ENCODE assay signal across 7 cellular contexts in genomic region chr2:111545723-111546431, GRCh38.
DNase-seq lines count a peak whose midpoint lies in the region; ATAC-seq and FAIRE-seq lines count a peak whose summit lies in the region.
"Not testable (repeated sequence)": the region's sequence is repeated elsewhere in the genome, so short reads cannot be mapped to it uniquely, and the experiment has no call there.

No MANE protein-coding gene starts in this region.

- H3K4me3 Mint-ChIP-seq in activated CD8-positive, alpha-beta memory T cell treated with anti-CD3 and anti-CD28 coated beads, Interleukin-2, amount 10 ng/mL, durations not matched to agents 7 days and 5 days = not testable (repeated sequence)

- not testable (repeated sequence) for H3K9me3 Mint-ChIP-seq in activated CD8-positive, alpha-beta memory T cell treated with anti-CD3 and anti-CD28 coated beads, Interleukin-2, amount 10 ng/mL, durations not matched to agents 7 days and 5 days (ENCODE audit: low read depth); activated naive CD4-positive, alpha-beta T cell treated with anti-CD3 and anti-CD28 coated beads, Interleukin-2, amount 50 U/mL, for 72 hours

- peak; percentile 58 for FAIRE-seq in GM19239 (lab: Jason Lieb, UNC)
- FAIRE-seq in RCC 7860 (lab: Jason Lieb, UNC) = peak; percentile 72

- ATAC-seq in HG03439 (IDR thresholded peaks at IDR 0.05; ENCODE audit: unreplicated experiment) (peak; percentile 53), esophagus mucosa (peak; percentile 60)
- peak; percentile 74 for ATAC-seq in activated CD8-positive, alpha-beta memory T cell treated with anti-CD3 and anti-CD28 coated beads, Interleukin-2, amount 10 ng/mL, durations not matched to agents 7 days and 5 days
- peak; percentile 85 to 86 for ATAC-seq in activated naive CD4-positive, alpha-beta T cell treated with anti-CD3 and anti-CD28 coated beads, Interleukin-2, amount 50 U/mL, for 72 hours

- not testable (repeated sequence) for H3K36me3 Mint-ChIP-seq in activated CD8-positive, alpha-beta memory T cell treated with anti-CD3 and anti-CD28 coated beads, Interleukin-2, amount 10 ng/mL, durations not matched to agents 7 days and 5 days; activated naive CD4-positive, alpha-beta T cell treated with anti-CD3 and anti-CD28 coated beads, Interleukin-2, amount 50 U/mL, for 72 hours

- CTCF ChIA-PET in activated CD8-positive, alpha-beta memory T cell treated with anti-CD3 and anti-CD28 coated beads, Interleukin-2, amount 10 ng/mL, durations not matched to agents 7 days and 5 days (lab: Charles Lee) = not testable (repeated sequence)

- not testable (repeated sequence) for H3K27me3 Mint-ChIP-seq in activated CD8-positive, alpha-beta memory T cell treated with anti-CD3 and anti-CD28 coated beads, Interleukin-2, amount 10 ng/mL, durations not matched to agents 7 days and 5 days

- not testable (repeated sequence) for H3K27ac Mint-ChIP-seq in activated CD8-positive, alpha-beta memory T cell treated with anti-CD3 and anti-CD28 coated beads, Interleukin-2, amount 10 ng/mL, durations not matched to agents 7 days and 5 days; activated naive CD4-positive, alpha-beta T cell treated with anti-CD3 and anti-CD28 coated beads, Interleukin-2, amount 50 U/mL, for 72 hours

- H3K4me1 Mint-ChIP-seq in activated CD8-positive, alpha-beta memory T cell treated with anti-CD3 and anti-CD28 coated beads, Interleukin-2, amount 10 ng/mL, durations not matched to agents 7 days and 5 days = not testable (repeated sequence)

- not testable (repeated sequence) for DNase-seq in GM19239 (ENCODE audit: insufficient read length, low spot score); RCC 7860 (ENCODE audit: low spot score); activated CD8-positive, alpha-beta memory T cell treated with anti-CD3 and anti-CD28 coated beads, Interleukin-2, amount 10 ng/mL, durations not matched to agents 7 days and 5 days; activated naive CD4-positive, alpha-beta T cell treated with anti-CD3 and anti-CD28 coated beads, Interleukin-2, amount 50 U/mL, for 72 hours (ENCODE audit: low spot score in 2 of 2)
- peak; percentile 29 for DNase-seq in stimulated activated CD4-positive, alpha-beta T cell treated with anti-CD3 and anti-CD28 coated beads, Interleukin-4, amount 100 ng/mL, for 24 hours
